ENCODE assay signal across 22 cellular contexts in the genomic region with DNA sequence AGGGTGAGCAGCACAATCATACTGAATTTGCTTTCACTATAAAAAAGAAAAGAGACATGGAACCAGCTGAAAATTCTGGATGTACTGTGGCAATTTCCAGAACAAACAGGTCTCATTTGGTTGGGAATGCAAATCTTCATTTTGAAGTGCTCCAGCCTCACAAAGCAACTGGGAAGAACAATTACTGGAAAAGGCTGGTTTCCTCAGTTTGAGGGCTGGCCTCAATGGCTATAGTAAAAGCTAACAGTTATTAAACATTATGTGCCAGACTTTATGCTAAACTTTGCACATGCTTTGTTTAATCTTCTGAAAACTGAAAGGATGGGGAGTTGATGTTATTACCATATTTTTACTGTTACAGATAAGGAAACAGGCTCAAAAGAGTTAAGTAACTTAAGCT. TPM values are rescaled to one million over a fixed set of nuclear protein-coding genes. Genes with fewer than 3 reads are reported as not detected.
DNase-seq lines count a peak whose midpoint lies in the region; ATAC-seq and TF ChIP-seq lines count a peak whose summit lies in the region.
"Had no signal": no experiment of that assay in that cellular context is flagged by ENCODE, and none has a peak within 500 bp of the region (broad histone marks: within the 10 kb centered on the region; RNA-seq: fewer than 3 reads in every experiment).

No MANE protein-coding gene starts in this region.

- no peak for TF ChIP-seq CTCF in nephron (IDR thresholded peaks at IDR 0.05; ENCODE audit: unreplicated experiment in 3 of 3)
- no peak for TF ChIP-seq CTCF in SK-N-SH (IDR thresholded peaks at IDR 0.05)
- no peak for TF ChIP-seq CTCF in PC-3 (conservative IDR thresholded peaks at IDR 0.05; ENCODE audit: low read depth, low read length)

- peaks cover 24% of the 10 kb centered on the region for H3K36me3 Mint-ChIP-seq in central memory CD8-positive, alpha-beta T cell (ENCODE audit: insufficient read depth)
- peaks cover 7% of the 10 kb centered on the region for H3K36me3 Mint-ChIP-seq in nephron (ENCODE audit: low read depth)

- H3K27ac ChIP-seq in Karpas-422 (ENCODE audit: low read length) (no peak overlapping the region), caudate nucleus (ENCODE audit: low read depth, low read length) (no peak overlapping the region), SK-N-SH (ENCODE audit: low read depth in 2 of 2, low read length in 1 of 2) (no peak overlapping the region), PC-3 (ENCODE audit: low read length) (no peak overlapping the region)
- H3K27ac ChIP-seq: 22Rv1 had no signal

- H4K20me1 ChIP-seq in Karpas-422 (ENCODE audit: insufficient read depth, low read depth, low read length) (peaks cover 58% of the 10 kb centered on the region), SK-N-SH (ENCODE audit: insufficient read depth) (peaks cover 31% of the 10 kb centered on the region), PC-3 (ENCODE audit: low read length) (peaks cover 23% of the 10 kb centered on the region; the same call in 1 of the 2 replicates)

- H3K4me2 ChIP-seq in Karpas-422 (ENCODE audit: low read depth, low read length, poor library complexity, severe bottlenecking) (peak overlapping the region; percentile 1), SK-N-SH (no peak overlapping the region), PC-3 (ENCODE audit: low read length) (no peak overlapping the region)

- ATAC-seq in central memory CD8-positive, alpha-beta T cell (replicated peaks; ENCODE audit: extremely low read depth, poor library complexity, severe bottlenecking), result no peak
- no peak for ATAC-seq in PC-3
- ATAC-seq: CD8-positive, alpha-beta T cell had no signal

- H3K27me3 ChIP-seq in Karpas-422 (ENCODE audit: low read length) (no peaks in the 10 kb centered on the region), SK-N-SH (ENCODE audit: insufficient read depth) (no peaks in the 10 kb centered on the region), PC-3 (ENCODE audit: low read length) (no peaks in the 10 kb centered on the region)

- H2AFZ ChIP-seq in Karpas-422 (ENCODE audit: low read length) (no peak overlapping the region), SK-N-SH (ENCODE audit: low read depth) (no peak overlapping the region), PC-3 (ENCODE audit: low read length) (no peak overlapping the region)

- H3K4me3 ChIP-seq in Karpas-422 (ENCODE audit: low read length) (no peak overlapping the region), SK-N-SH (ENCODE audit: low read depth in 2 of 2, low read length in 1 of 2) (no peak overlapping the region), PC-3 (ENCODE audit: low read length) (no peak overlapping the region)

- peaks cover 50% of the 10 kb centered on the region for H3K4me1 ChIP-seq in Karpas-422 (ENCODE audit: low read length)
- peaks cover 0 to 7% of the 10 kb centered on the region in 2 experiments; a peak in 2 of 4 replicates for H3K4me1 ChIP-seq in SK-N-SH (ENCODE audit: control insufficient read depth in 1 of 2, insufficient read depth in 2 of 2, low read depth in 1 of 2, low read length in 1 of 2)
- peaks cover 6% of the 10 kb centered on the region; the same call in 1 of the 2 replicates for H3K4me1 ChIP-seq in PC-3 (ENCODE audit: insufficient read depth, low read length)

- no TSS peak for BruUV-seq in PC-3 (replicated peaks; lab: Mats Ljungman, UMichigan)

- DNase-seq in NCI-H526 (lab: John Stamatoyannopoulos, UW) (peak; percentile 43 to 51), NCI-H526 treated with DMSO at 0.1 percent for 48 hours (lab: John Stamatoyannopoulos, UW) (no peak), Karpas-422 (no peak), caudate nucleus (lab: John Stamatoyannopoulos, UW) (no peak), SK-N-SH (no peak), PC-3 (no peak)
- no peak for DNase-seq in central memory CD8-positive, alpha-beta T cell (ENCODE audit: low spot score in 2 of 2)
- DNase-seq: CD8-positive, alpha-beta T cell; DMS79; H9; NCI-H1105 treated with DMSO at 0.1 percent for 48 hours; NCI-H1694 treated with DMSO at 0.1 percent for 48 hours; NCI-H2107; NCI-H345; NCI-H748 treated with DMSO at 0.1 percent for 48 hours; OCI-M1 had no signal

- H3K9me2 ChIP-seq in Karpas-422 (replicated peaks; ENCODE audit: insufficient read depth, low read length), result no peaks in the 10 kb centered on the region
- no peaks in the 10 kb centered on the region for H3K9me2 ChIP-seq in SK-N-SH
- no peaks in the 10 kb centered on the region for H3K9me2 ChIP-seq in PC-3 (replicated peaks; ENCODE audit: low read length)

- H3F3A ChIP-seq in SK-N-SH (replicated peaks; ENCODE audit: insufficient read depth) (no peaks in the 10 kb centered on the region), PC-3 (ENCODE audit: low read length, unreplicated experiment) (no peaks in the 10 kb centered on the region)

- intact Hi-C loops in PC-3 (cut with micrococcal nuclease), result loop anchor here (5.0 kb wide), 1 partner anchor 51 kb away; no protein-coding TSS in a partner anchor

- H3K9me3 Mint-ChIP-seq in central memory CD8-positive, alpha-beta T cell, result no peaks in the 10 kb centered on the region
- no peaks in the 10 kb centered on the region for H3K9me3 Mint-ChIP-seq in nephron
- H3K9me3 Mint-ChIP-seq: CD8-positive, alpha-beta T cell; H9; IgD-negative memory B cell had no signal

- H3K4me1 Mint-ChIP-seq in central memory CD8-positive, alpha-beta T cell, result peaks cover 44% of the 10 kb centered on the region
- H3K4me1 Mint-ChIP-seq in nephron, result peaks cover 20% of the 10 kb centered on the region

- peak overlapping the region; percentile 22 for H3K27ac Mint-ChIP-seq in central memory CD8-positive, alpha-beta T cell (ENCODE audit: low read depth)
- no peak overlapping the region for H3K27ac Mint-ChIP-seq in nephron
- H3K27ac Mint-ChIP-seq: B cell; CD8-positive, alpha-beta T cell; H9 had no signal

- CTCF ChIA-PET in SK-N-SH (lab: Yijun Ruan, JAX), result no interaction called here
- CTCF ChIA-PET in PC-3 (lab: Charles Lee), result no interaction called here

- POLR2A ChIA-PET in SK-N-SH (lab: Yijun Ruan, JAX) (no interaction called here), PC-3 (lab: Charles Lee; ENCODE audit: unreplicated experiment) (no interaction called here)

- H3K36me3 ChIP-seq in Karpas-422 (ENCODE audit: insufficient read depth, low read length), result no peaks in the 10 kb centered on the region; the same call in 1 of the 2 replicates
- peaks cover 0 to 6% of the 10 kb centered on the region in 2 experiments for H3K36me3 ChIP-seq in SK-N-SH (replicated peaks in 1 of 2; ENCODE audit: control insufficient read depth in 1 of 2, insufficient read depth in 2 of 2, low read length in 1 of 2)
- no peaks in the 10 kb centered on the region; the same call in 1 of the 2 replicates for H3K36me3 ChIP-seq in PC-3 (ENCODE audit: low read depth, low read length)

- H3K4me3 Mint-ChIP-seq in central memory CD8-positive, alpha-beta T cell, result no peak overlapping the region
- peak overlapping the region; percentile 43 to 63 (median 45) for H3K4me3 Mint-ChIP-seq in nephron
- H3K4me3 Mint-ChIP-seq: B cell; CD8-positive, alpha-beta T cell had no signal

- no peak for TF ChIP-seq EP300 in SK-N-SH (IDR thresholded peaks at IDR 0.05; ENCODE audit: borderline replicate concordance in 1 of 2, low read depth in 1 of 2, low read length in 1 of 2)

- H3K79me2 ChIP-seq in Karpas-422 (ENCODE audit: low read length) (peaks cover 79% of the 10 kb centered on the region), SK-N-SH (ENCODE audit: insufficient read depth) (peaks cover 79% of the 10 kb centered on the region), PC-3 (ENCODE audit: low read length) (peaks cover 78% of the 10 kb centered on the region)

- no peak for TF ChIP-seq RAD21 in SK-N-SH (IDR thresholded peaks at IDR 0.05; ENCODE audit: low read length)

- H3K9ac ChIP-seq in Karpas-422 (ENCODE audit: low read length) (no peak overlapping the region), SK-N-SH (no peak overlapping the region), PC-3 (ENCODE audit: low read length) (no peak overlapping the region)

- no peaks in the 10 kb centered on the region for H3K27me3 Mint-ChIP-seq in central memory CD8-positive, alpha-beta T cell
- H3K27me3 Mint-ChIP-seq in nephron (ENCODE audit: low read depth), result no peaks in the 10 kb centered on the region
- H3K27me3 Mint-ChIP-seq: B cell had no signal

- no peaks in the 10 kb centered on the region for H3K9me3 ChIP-seq in Karpas-422 (ENCODE audit: low read length)
- no peaks in the 10 kb centered on the region for H3K9me3 ChIP-seq in SK-N-SH
- no peaks in the 10 kb centered on the region for H3K9me3 ChIP-seq in PC-3 (ENCODE audit: low read length)

TF ChIP-seq in SK-N-SH, 30 proteins besides CTCF, POLR2A, EP300 and RAD21 (continues in another document):
- TF ChIP-seq POLR2AphosphoS5 (IDR thresholded peaks at IDR 0.05; ENCODE audit: low read depth, low read length) (no peak), EZH2phosphoT487 (IDR thresholded peaks at IDR 0.05; ENCODE audit: borderline replicate concordance, low read depth) (no peak), YY1 (IDR thresholded peaks at IDR 0.05; ENCODE audit: low read depth) (no peak), GATA2 (CRISPR knock-in tag; IDR thresholded peaks at IDR 0.05) (no peak), RCOR1 (IDR thresholded peaks at IDR 0.05; ENCODE audit: low read length) (no peak), MEF2A (IDR thresholded peaks at IDR 0.05; ENCODE audit: borderline replicate concordance, low read depth) (no peak), SMC3 (IDR thresholded peaks at IDR 0.05; ENCODE audit: low read depth, low read length) (no peak), FOXJ3 (CRISPR knock-in tag; IDR thresholded peaks at IDR 0.05) (no peak), PBX3 (IDR thresholded peaks at IDR 0.05) (no peak)

RNA-seq across cellular contexts. Expression of gene OBI1, which starts 3.0 kb away (rescaled TPM):
- total RNA-seq in Karpas-422 (2014; rRNA removed; shearing (Covaris generic); ENCODE audit: low replicate concordance), result 15.5 and 27.7 TPM in 2 replicates
- 1.8 and 2.6 TPM in 2 replicates for polyA plus RNA-seq in SK-N-SH (2012; rRNA removed)
- polyA plus RNA-seq in SK-N-SH (2012; cell fraction: cytosol; rRNA removed), result 3.1 and 3.5 TPM in 2 replicates
- polyA plus RNA-seq in SK-N-SH (2012; cell fraction: nucleus; rRNA removed), result 1.3 and 2.4 TPM in 2 replicates
- total RNA-seq in PC-3 (2014; rRNA removed), result 6.3 and 7.9 TPM in 2 replicates

RNA-seq across cellular contexts. Expression of gene POU4F1, which starts 52.6 kb away (rescaled TPM):
- total RNA-seq in Karpas-422 (2014; rRNA removed; shearing (Covaris generic); ENCODE audit: low replicate concordance), result not detected in 2 replicates
- polyA plus RNA-seq in SK-N-SH (2012; rRNA removed), result not detected in 2 replicates
- under 0.01 TPM in 1 of 2 replicates, not detected in the other for polyA plus RNA-seq in SK-N-SH (2012; cell fraction: cytosol; rRNA removed)
- polyA plus RNA-seq in SK-N-SH (2012; cell fraction: nucleus; rRNA removed), result 0.01 and 0.04 TPM in 2 replicates
- total RNA-seq in PC-3 (2014; rRNA removed), result not detected in 2 replicates
- total RNA-seq: G401 had no signal
- polyA plus RNA-seq: AG04450, IgD-negative memory B cell had no signal

Comparison
In these comparisons a context has a peak if more than half of its experiments do, and no peak if none do; other contexts are left out.
1. DNase-seq: peak in NCI-H526 (2 of 2); none in NCI-H526 treated with DMSO at 0.1 percent for 48 hours (single experiment), Karpas-422 (single experiment), central memory CD8-positive, alpha-beta T cell (0 of 2), caudate nucleus (0 of 61), SK-N-SH (single experiment) and PC-3 (single experiment).